Comparison of ENCODE assay signal across 8 cellular contexts in the genomic region with DNA sequence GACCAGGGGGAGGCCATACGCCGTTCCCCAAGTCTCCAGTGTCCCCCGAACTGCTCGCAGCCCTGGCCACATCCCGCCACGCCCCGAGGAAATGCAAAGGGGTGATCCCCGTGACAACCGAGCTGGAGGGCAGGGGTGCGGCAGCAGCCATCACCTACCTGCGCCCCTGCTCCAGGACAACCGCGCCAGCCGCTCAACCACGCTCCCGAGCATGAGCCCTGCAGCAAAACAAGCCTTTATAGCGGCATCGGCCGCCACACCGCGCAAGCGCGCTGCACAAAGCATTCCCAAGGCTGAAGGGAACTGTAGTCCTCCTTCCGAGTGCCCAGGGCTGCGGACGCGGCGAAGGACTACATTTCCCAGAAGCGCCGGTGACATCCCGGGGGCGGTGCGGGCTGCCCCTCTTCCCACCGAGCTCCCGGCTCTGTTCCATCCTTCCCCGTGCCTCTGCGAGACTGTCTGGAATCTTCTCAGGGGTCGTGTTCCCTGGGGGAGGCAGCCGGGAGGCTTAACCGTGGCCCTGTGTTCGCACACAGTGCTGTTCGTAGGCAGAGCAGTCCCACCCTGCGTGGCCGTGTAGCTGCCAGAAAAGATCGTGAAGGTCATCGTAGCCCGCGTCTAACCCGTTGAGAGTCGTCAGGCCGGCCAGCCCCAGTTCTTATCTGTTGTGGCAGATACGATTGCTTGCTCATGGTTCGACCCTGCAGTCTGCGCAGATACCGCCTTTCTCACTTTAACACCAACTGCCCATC. TPM values are rescaled to one million over a fixed set of nuclear protein-coding genes. Genes with fewer than 3 reads are reported as not detected.
DNase-seq lines count a peak whose midpoint lies in the region; ATAC-seq and TF ChIP-seq lines count a peak whose summit lies in the region.

Gene ABCC5, minus strand, starts transcription at position 213 of the 752 bp plus-strand sequence. CDS start 3,492 bp downstream, outside the sequence.

- H3K27me3 Mint-ChIP-seq in natural killer cell treated with Interleukin-12 subunit alpha and Interleukin-12 subunit beta and Interleukin-15 and Interleukin-18, amount 100 ng/mL, for 72 hours, result peaks cover 7 to 15% of the 10 kb centered on the region in 2 donors

- H3K4me1 ChIP-seq in DOHH2 (ENCODE audit: control insufficient read depth, low read length) (peaks cover 18% of the 10 kb centered on the region), GM23248 (ENCODE audit: insufficient read depth) (peaks cover 16% of the 10 kb centered on the region; the same call in 1 of the 2 replicates)

- TF ChIP-seq CTCF in DOHH2 (IDR thresholded peaks at IDR 0.05; ENCODE audit: low read depth, low read length, poor library complexity, severe bottlenecking), result peak; percentile 62

- H3K27me3 ChIP-seq in DOHH2 (ENCODE audit: control insufficient read depth, low read length), result peaks cover 6% of the 10 kb centered on the region; the same call in 1 of the 2 replicates
- H3K27me3 ChIP-seq in GM23248 (replicated peaks; ENCODE audit: insufficient read depth), result no peaks in the 10 kb centered on the region

- H3K36me3 Mint-ChIP-seq in natural killer cell treated with Interleukin-12 subunit alpha and Interleukin-12 subunit beta and Interleukin-15 and Interleukin-18, amount 100 ng/mL, for 72 hours, result no peaks in the 10 kb centered on the region

- H3K79me2 ChIP-seq in DOHH2 (ENCODE audit: control insufficient read depth, low read length) (peaks cover 7% of the 10 kb centered on the region; the same call in 1 of the 2 replicates), GM23248 (ENCODE audit: insufficient read depth) (peaks cover 44% of the 10 kb centered on the region)

- H3K9me3 ChIP-seq in DOHH2 (ENCODE audit: control insufficient read depth, insufficient read depth, low read length), result no peaks in the 10 kb centered on the region
- H3K9me3 ChIP-seq in GM23248 (ENCODE audit: low read depth), result no peaks in the 10 kb centered on the region

- WGBS in GM23248 (ENCODE audit: low coverage in 1 of 2, low lambda C conversion rate in 2 of 2, missing lambda C conversion rate in 2 of 2), 2 experiments, result 0 to 2% methylated on average over 46 to 55 of the region's 55 CpGs

- H3K36me3 ChIP-seq in DOHH2 (ENCODE audit: control insufficient read depth, low read length) (peaks cover 9% of the 10 kb centered on the region), GM23248 (ENCODE audit: low read depth) (peaks cover 8% of the 10 kb centered on the region; the same call in 1 of the 2 replicates)

- DNase-seq in GM23248, result peak; percentile 97
- peak; percentile 94 to 95 for DNase-seq in Kasumi-1 (lab: John Stamatoyannopoulos, UW)
- DNase-seq in RPMI8226, result peak; percentile 93
- DNase-seq in activated T-helper 1 cell treated with anti-CD3 and anti-CD28 coated beads, Interleukin-2, amount 50 U/mL, for 16 hours (ENCODE audit: low read depth in 1 of 2, low spot score in 1 of 2), result peak; percentile 48 to 71
- DNase-seq in fibroblast of peridontal ligament (ENCODE audit: extremely low read depth), result peak; percentile 89
- DNase-seq in natural killer cell treated with Interleukin-12 subunit alpha and Interleukin-12 subunit beta and Interleukin-15 and Interleukin-18, amount 100 ng/mL, for 72 hours (ENCODE audit: low spot score), result peak; percentile 88
- peak; percentile 86 for DNase-seq in stimulated activated naive CD8-positive, alpha-beta T cell treated with anti-CD3 and anti-CD28 coated beads, Interleukin-15, Interleukin-2, amounts not matched to agents 100 U/mL and 50 U/mL, for 24 hours

- H3K4me3 ChIP-seq in DOHH2 (ENCODE audit: low read length), result peak within 1 kb of the TSS; percentile 100
- peak within 1 kb of the TSS; percentile 100 for H3K4me3 ChIP-seq in GM23248

- ATAC-seq in natural killer cell treated with Interleukin-12 subunit alpha and Interleukin-12 subunit beta and Interleukin-15 and Interleukin-18, amount 100 ng/mL, for 72 hours, result peak; percentile 97 to 98
- ATAC-seq in stimulated activated naive CD8-positive, alpha-beta T cell treated with anti-CD3 and anti-CD28 coated beads, Interleukin-15, Interleukin-2, amounts not matched to agents 100 U/mL and 50 U/mL, for 24 hours, result peak; percentile 98

- H3K4me2 ChIP-seq in DOHH2 (ENCODE audit: low read length), result peak within 1 kb of the TSS; percentile 96
- H3K4me2 ChIP-seq in GM23248 (ENCODE audit: unreplicated experiment), result peak within 1 kb of the TSS; percentile 88

- peak within 1 kb of the TSS; percentile 86 to 97 for H3K27ac Mint-ChIP-seq in natural killer cell treated with Interleukin-12 subunit alpha and Interleukin-12 subunit beta and Interleukin-15 and Interleukin-18, amount 100 ng/mL, for 72 hours

- H3F3A ChIP-seq in DOHH2 (ENCODE audit: control insufficient read depth, insufficient read depth) (no peaks in the 10 kb centered on the region), GM23248 (ENCODE audit: insufficient read depth) (no peaks in the 10 kb centered on the region)

- in situ Hi-C loops in GM23248 (cut with MboI), result no loop called here

- peak within 1 kb of the TSS; percentile 100 for H2AFZ ChIP-seq in GM23248

- peaks cover 24 to 28% of the 10 kb centered on the region in 2 donors for H3K4me1 Mint-ChIP-seq in natural killer cell treated with Interleukin-12 subunit alpha and Interleukin-12 subunit beta and Interleukin-15 and Interleukin-18, amount 100 ng/mL, for 72 hours (ENCODE audit: low read depth in 2 of 2)

- peak within 1 kb of the TSS; percentile 100 for H3K4me3 Mint-ChIP-seq in natural killer cell treated with Interleukin-12 subunit alpha and Interleukin-12 subunit beta and Interleukin-15 and Interleukin-18, amount 100 ng/mL, for 72 hours

- H3K9ac ChIP-seq in GM23248, result peak within 1 kb of the TSS; percentile 83

- no peak within 1 kb of the TSS for H3K27ac ChIP-seq in DOHH2 (ENCODE audit: low read depth, low read length)
- H3K27ac ChIP-seq in GM23248, result peak within 1 kb of the TSS; percentile 43

- H3K9me2 ChIP-seq in DOHH2 (replicated peaks; ENCODE audit: control insufficient read depth, low read length) (no peaks in the 10 kb centered on the region), GM23248 (ENCODE audit: insufficient read depth) (no peaks in the 10 kb centered on the region)

- no peaks in the 10 kb centered on the region for H3K9me3 Mint-ChIP-seq in natural killer cell treated with Interleukin-12 subunit alpha and Interleukin-12 subunit beta and Interleukin-15 and Interleukin-18, amount 100 ng/mL, for 72 hours

- H4K20me1 ChIP-seq in DOHH2 (ENCODE audit: control insufficient read depth, insufficient read depth, low read depth, low read length), result no peaks in the 10 kb centered on the region
- H4K20me1 ChIP-seq in GM23248 (ENCODE audit: insufficient read depth), result no peaks in the 10 kb centered on the region

RNA-seq across cellular contexts. Expression of gene ABCC5, which starts in this region (rescaled TPM):
- 14.0 and 14.7 TPM in 2 replicates for total RNA-seq in GM23248 (2014; rRNA removed; shearing (Covaris generic))
- polyA plus RNA-seq in GM23248 (2016; fragmentation: Nextera tagmentation; extraction: Ambion mirVana), result 16.1 and 17.1 TPM in 2 replicates
- 10 to 100 TPM; 16.3 to 33.6 TPM for total RNA-seq in natural killer cell treated with Interleukin-12 subunit alpha and Interleukin-12 subunit beta and Interleukin-15 and Interleukin-18, amount 100 ng/mL, for 72 hours
